Comparison of ENCODE assay signal across 15 cellular contexts in genomic region chr4:11423465-11423864, GRCh38. TPM values are rescaled to one million over a fixed set of nuclear protein-coding genes. Genes with fewer than 3 reads are reported as not detected.
DNase-seq lines count a peak whose midpoint lies in the region; ATAC-seq and TF ChIP-seq lines count a peak whose summit lies in the region.
"Had no signal": no experiment of that assay in that cellular context is flagged by ENCODE, and none has a peak within 500 bp of the region (broad histone marks: within the 10 kb centered on the region; RNA-seq: fewer than 3 reads in every experiment).

No MANE protein-coding gene starts in this region.

- H3K4me1 Mint-ChIP-seq in endodermal cell = peaks cover 64% of the 10 kb centered on the region

- H3K9ac ChIP-seq in HCT116 (ENCODE audit: low read length) (no peak overlapping the region), endodermal cell (ENCODE audit: extremely low read depth, low read length, poor library complexity, severe bottlenecking) (no peak overlapping the region), trophoblast cell (ENCODE audit: low read length) (no peak overlapping the region)

- H3K4me3 ChIP-seq in HCT116 (replicated peaks in 1 of 2; ENCODE audit: low read depth in 1 of 2, low read length in 2 of 2) (no peak overlapping the region), endodermal cell (ENCODE audit: low read length) (peak overlapping the region; percentile 15), trophoblast cell (ENCODE audit: low read depth, low read length) (no peak overlapping the region)

- H3K9me3 Mint-ChIP-seq in endodermal cell = no peaks in the 10 kb centered on the region
- H3K9me3 Mint-ChIP-seq: CD4-positive, alpha-beta memory T cell; H9 had no signal

- POLR2A ChIA-PET in HCT116 (lab: Charles Lee) = interaction anchor here (0.9 kb wide), 1 partner anchor 112 kb away, joined by 3 read pairs; no protein-coding TSS in a partner anchor

- ATAC-seq in HCT116 (no peak), HG02759 (IDR thresholded peaks at IDR 0.05; ENCODE audit: unreplicated experiment) (no peak), GM18909 (IDR thresholded peaks at IDR 0.05; ENCODE audit: poor library complexity, unreplicated experiment) (no peak)

- peaks cover 10 to 82% of the 10 kb centered on the region in 2 experiments for H3K36me3 ChIP-seq in HCT116 (ENCODE audit: control insufficient read depth in 1 of 2, insufficient read depth in 2 of 2, low read length in 2 of 2)
- no peaks in the 10 kb centered on the region for H3K36me3 ChIP-seq in endodermal cell (ENCODE audit: control insufficient read depth, insufficient read depth, low read length)
- no peaks in the 10 kb centered on the region for H3K36me3 ChIP-seq in trophoblast cell (ENCODE audit: control insufficient read depth in 1 of 2, insufficient read depth in 2 of 2, low read length in 2 of 2)

- H3K4me3 Mint-ChIP-seq in endodermal cell = no peak overlapping the region
- H3K4me3 Mint-ChIP-seq: CD4-positive, alpha-beta memory T cell; H9 had no signal

- no peak overlapping the region for H4K91ac ChIP-seq in trophoblast cell (ENCODE audit: low read depth, low read length)

- CTCF ChIA-PET in HCT116 (lab: Charles Lee) = interaction anchor here (0.6 to 1.2 kb wide), 3 partner anchors 8 to 804 kb away, joined by 3 read pairs; no protein-coding TSS in a partner anchor

- peaks cover 17% of the 10 kb centered on the region for H4K20me1 ChIP-seq in HCT116 (ENCODE audit: insufficient read depth)

- no peak overlapping the region for H2AK5ac ChIP-seq in trophoblast cell (ENCODE audit: low read length)

- H3K9me2 ChIP-seq in HCT116 (ENCODE audit: insufficient read depth) = no peaks in the 10 kb centered on the region

- H3K27me3 ChIP-seq in HCT116 (ENCODE audit: insufficient read depth, low read length) = no peaks in the 10 kb centered on the region
- H3K27me3 ChIP-seq in endodermal cell (ENCODE audit: control insufficient read depth, insufficient read depth, low read length, poor library complexity, severe bottlenecking) = peaks cover 29% of the 10 kb centered on the region
- H3K27me3 ChIP-seq in trophoblast cell (ENCODE audit: insufficient read depth, low read length) = peaks cover 7% of the 10 kb centered on the region

- no peak overlapping the region for H3K18ac ChIP-seq in trophoblast cell (ENCODE audit: low read length)

- intact Hi-C loops in HCT116 (cut with micrococcal nuclease) = loop anchor here (10.0 kb wide), 2 partner anchors 531 to 1211 kb away; no protein-coding TSS in a partner anchor

- TF ChIP-seq POLR2A in HCT116 (IDR thresholded peaks at IDR 0.05; ENCODE audit: borderline replicate concordance, extremely low read depth, insufficient read depth, insufficient read length) = no peak

- no peaks in the 10 kb centered on the region for H3K9me3 ChIP-seq in HCT116 (ENCODE audit: control insufficient read depth in 1 of 2, insufficient read depth in 1 of 2, low read depth in 1 of 2, low read length in 2 of 2)
- no peaks in the 10 kb centered on the region for H3K9me3 ChIP-seq in endodermal cell (ENCODE audit: control insufficient read depth, low read length)
- H3K9me3 ChIP-seq in trophoblast cell (ENCODE audit: insufficient read depth, low read depth, low read length) = no peaks in the 10 kb centered on the region

- DNase-seq in NCI-H2171 treated with DMSO at 0.1 percent for 48 hours (lab: John Stamatoyannopoulos, UW) = peak; percentile 50
- DNase-seq in NCI-H2171 (lab: John Stamatoyannopoulos, UW) = no peak
- DNase-seq in HCT116 (ENCODE audit: low read depth, low spot score) = no peak
- peak; percentile 62 for DNase-seq in endodermal cell
- no peak for DNase-seq in trophoblast cell
- DNase-seq in mesenteric fat pad (ENCODE audit: low spot score) = no peak
- DNase-seq: 8988T, NCI-H2081 treated with DMSO at 0.1 percent for 48 hours, NCI-H524 treated with DMSO at 0.1 percent for 48 hours had no signal

- no peak overlapping the region for H2BK120ac ChIP-seq in trophoblast cell (ENCODE audit: insufficient read depth, low read length, poor library complexity)

- H2BK12ac ChIP-seq in trophoblast cell (ENCODE audit: low read length) = peak overlapping the region; percentile 3

- H2AFZ ChIP-seq in HCT116 (ENCODE audit: low read depth, low read length, poor library complexity, severe bottlenecking) (no peak overlapping the region), trophoblast cell (ENCODE audit: insufficient read depth, low read length, poor library complexity) (no peak overlapping the region)

- H3K27me3 Mint-ChIP-seq in endodermal cell (ENCODE audit: insufficient read depth) = peaks cover 29% of the 10 kb centered on the region

- H3K27ac Mint-ChIP-seq in endodermal cell = peak overlapping the region; percentile 31
- H3K27ac Mint-ChIP-seq: CD4-positive, alpha-beta memory T cell; H9 had no signal

- no peak overlapping the region for H4K12ac ChIP-seq in trophoblast cell (ENCODE audit: low read depth, low read length)

- BruUV-seq in HCT116 (replicated peaks; lab: Mats Ljungman, UMichigan) = no TSS peak

- H3K27ac ChIP-seq in HCT116 (ENCODE audit: low read depth, low read length) (no peak overlapping the region), endodermal cell (ENCODE audit: low read depth, low read length) (no peak overlapping the region), trophoblast cell (ENCODE audit: low read depth, low read length) (no peak overlapping the region)

- no peak overlapping the region for H3K14ac ChIP-seq in trophoblast cell (ENCODE audit: low read length)

- H3K79me2 ChIP-seq in HCT116 (ENCODE audit: insufficient read depth, low read length) (peaks cover 100% of the 10 kb centered on the region), trophoblast cell (ENCODE audit: control insufficient read depth, insufficient read depth, low read length, poor library complexity) (no peaks in the 10 kb centered on the region)

- H3K4me1 ChIP-seq in HCT116 (ENCODE audit: control insufficient read depth in 1 of 2, insufficient read depth in 2 of 2, low read length in 2 of 2) (peaks cover 21 to 85% of the 10 kb centered on the region in 2 experiments), endodermal cell (ENCODE audit: control insufficient read depth, insufficient read depth, low read length) (peaks cover 19% of the 10 kb centered on the region), trophoblast cell (ENCODE audit: control insufficient read depth in 1 of 2, insufficient read depth in 2 of 2, low read length in 2 of 2) (peaks cover 9 to 13% of the 10 kb centered on the region in 2 experiments)

- H4K8ac ChIP-seq in trophoblast cell (ENCODE audit: low read depth, low read length) = no peak overlapping the region

- TF ChIP-seq RAD21 in HCT116 (IDR thresholded peaks at IDR 0.05; ENCODE audit: low read depth) = no peak

- WGBS in endodermal cell (ENCODE audit: insufficient coverage in 1 of 2, insufficient read length in 1 of 2), 2 experiments = 50 to 54% methylated on average over 3 to 6 of the region's 6 CpGs
- WGBS in trophoblast cell (ENCODE audit: extremely low coverage, insufficient coverage, insufficient read length) = no CpG with 5 or more reads among the region's 6 CpGs

- no peak overlapping the region for H2BK5ac ChIP-seq in trophoblast cell (ENCODE audit: low read depth, low read length, poor library complexity)

- no peak overlapping the region for H3K4ac ChIP-seq in trophoblast cell (ENCODE audit: low read depth, low read length)

- no peaks in the 10 kb centered on the region for H3K36me3 Mint-ChIP-seq in endodermal cell (ENCODE audit: low read depth)
- H3K36me3 Mint-ChIP-seq: CD4-positive, alpha-beta memory T cell had no signal

- TF ChIP-seq CTCF in HCT116 (IDR thresholded peaks at IDR 0.05 in 2 of 3, conservative IDR thresholded peaks at IDR 0.05 in 1 of 3; ENCODE audit: borderline replicate concordance in 1 of 3, insufficient read depth in 1 of 3, low read depth in 2 of 3, low read length in 2 of 3) (no peak), endodermal cell (conservative IDR thresholded peaks at IDR 0.05) (no peak)

- H3K4me2 ChIP-seq in HCT116 (ENCODE audit: low read length) (no peak overlapping the region), trophoblast cell (ENCODE audit: low read length) (no peak overlapping the region)

- H3K79me1 ChIP-seq in trophoblast cell (ENCODE audit: low read length) = peaks cover 2% of the 10 kb centered on the region

- H3K23ac ChIP-seq in trophoblast cell (ENCODE audit: low read length) = no peak overlapping the region

- RAD21 ChIA-PET in HCT116 (lab: Charles Lee; ENCODE audit: low non-redundant PET in 1 of 2, low total read pairs in 2 of 2, uncharacterized antibody in 2 of 2, unreplicated experiment in 2 of 2) = interaction anchor here in 1 of 2 experiments (0.7 kb wide), 1 partner anchor 664 kb away, joined by 4 read pairs; no protein-coding TSS in a partner anchor

TF ChIP-seq in HCT116, 20 proteins besides CTCF, POLR2A, EP300 and RAD21:
- TF ChIP-seq POLR2AphosphoS5 (IDR thresholded peaks at IDR 0.05; ENCODE audit: low read depth, low read length) (peak; percentile 5; the same call in 1 of the 2 replicates), YY1 (IDR thresholded peaks at IDR 0.05; ENCODE audit: extremely low read depth, insufficient replicate concordance, low read depth, low read length) (no peak), ZNF274 (IDR thresholded peaks at IDR 0.05; ENCODE audit: low read depth, low read length) (no peak), FOSL1 (IDR thresholded peaks at IDR 0.05; ENCODE audit: low read depth) (no peak)

RNA-seq across cellular contexts. Expression of gene HS3ST1, which starts 5.2 kb away (rescaled TPM):
- 134 TPM for total RNA-seq in HCT116 (2021; ENCODE audit: unreplicated experiment)
- polyA plus RNA-seq in HCT116 (2012) = 108 and 124 TPM in 2 replicates
- 1 to 10 TPM; 1.3 to 2.8 TPM for total RNA-seq in endodermal cell
- polyA plus RNA-seq in endodermal cell (2013, experiment 1 of 2) = 5.7 TPM
- polyA plus RNA-seq in endodermal cell (2013, experiment 2 of 2) = 4.5 TPM
- polyA plus RNA-seq in trophoblast cell (2013) = 1.3 and 1.7 TPM in 2 replicates
- 4.2 TPM for total RNA-seq in mesenteric fat pad
- total RNA-seq: IMR-90 had no signal
- polyA plus RNA-seq: BJ; CD4-positive, alpha-beta memory T cell had no signal

Comparison
In these comparisons a context has a peak if more than half of its experiments do, and no peak if none do; other contexts are left out.
1. DNase-seq: peak in NCI-H2171 treated with DMSO at 0.1 percent for 48 hours (single experiment) and endodermal cell (single experiment); none in NCI-H2171 (single experiment), HCT116 (single experiment), trophoblast cell (0 of 2) and mesenteric fat pad (single experiment).
2. RNA of gene HS3ST1, which starts 5.2 kb away (total RNA-seq): 134 TPM in HCT116 (single experiment); 4.2 TPM in mesenteric fat pad (single experiment) and 1.3 to 2.8 TPM in endodermal cell; every median in the first group is over 10 times any median in the second.